ENCODE assay signal across 19 cellular contexts in the genomic region with DNA sequence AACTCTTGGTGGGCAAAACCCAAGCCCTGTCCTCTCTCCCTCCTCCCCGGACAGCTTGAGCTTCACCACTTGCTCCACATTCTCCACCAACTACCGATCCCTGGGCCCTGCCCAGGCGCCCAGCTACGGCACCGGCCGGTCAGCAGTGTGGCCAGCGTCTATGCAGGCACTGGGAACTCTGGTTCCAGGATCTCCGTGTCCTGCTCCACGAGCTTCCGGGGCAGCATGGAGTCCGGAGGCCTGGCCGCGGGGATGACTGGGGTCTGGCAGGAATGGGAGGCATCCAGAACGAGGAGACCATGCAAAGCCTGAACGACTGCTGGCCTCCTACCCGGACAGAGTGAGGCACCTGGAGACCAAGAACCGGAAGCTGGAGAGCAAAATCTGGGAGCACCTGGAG.
"Had no signal": no experiment of that assay in that cellular context is flagged by ENCODE, and none has a peak within 500 bp of the region (broad histone marks: within the 10 kb centered on the region; RNA-seq: fewer than 3 reads in every experiment).

No MANE protein-coding gene starts in this region.

- H3K9me3 Mint-ChIP-seq: activated CD4-positive, alpha-beta memory T cell treated with anti-CD3 and anti-CD28 coated beads, Interleukin-2, amount 10 ng/mL, durations not matched to agents 7 days and 5 days; activated CD4-positive, alpha-beta T cell treated with anti-CD3 and anti-CD28 coated beads, Interleukin-2, amount 10 ng/mL, durations not matched to agents 24 days and 14 days; activated naive CD4-positive, alpha-beta T cell treated with anti-CD3 and anti-CD28 coated beads, Interleukin-2, amount 10 ng/mL, durations not matched to agents 7 days and 5 days; immature natural killer cell; T-helper 2 cell treated with Interferon-gamma antibody and Interleukin-4, amounts not matched to agents 5 μg/mL and 100 μg/mL, for 36 hours had no signal

- H3K36me3 Mint-ChIP-seq: activated naive CD4-positive, alpha-beta T cell treated with anti-CD3 and anti-CD28 coated beads, Interleukin-2, amount 10 ng/mL, durations not matched to agents 7 days and 5 days; immature natural killer cell; T-cell had no signal

- H3K27ac Mint-ChIP-seq: activated CD4-positive, alpha-beta memory T cell treated with anti-CD3 and anti-CD28 coated beads, Interleukin-2, amount 10 ng/mL, durations not matched to agents 7 days and 5 days; activated CD4-positive, alpha-beta T cell treated with anti-CD3 and anti-CD28 coated beads, Interleukin-2, amount 10 ng/mL, durations not matched to agents 24 days and 14 days; activated naive CD4-positive, alpha-beta T cell treated with anti-CD3 and anti-CD28 coated beads, Interleukin-2, amount 10 ng/mL, durations not matched to agents 7 days and 5 days; immature natural killer cell; nephron progenitor cell; T-cell; T-helper 2 cell treated with Interferon-gamma antibody and Interleukin-4, amounts not matched to agents 5 μg/mL and 100 μg/mL, for 36 hours had no signal

- H3K4me1 Mint-ChIP-seq: activated CD4-positive, alpha-beta memory T cell treated with anti-CD3 and anti-CD28 coated beads, Interleukin-2, amount 10 ng/mL, durations not matched to agents 7 days and 5 days; activated CD4-positive, alpha-beta T cell treated with anti-CD3 and anti-CD28 coated beads, Interleukin-2, amount 10 ng/mL, durations not matched to agents 24 days and 14 days; activated naive CD4-positive, alpha-beta T cell treated with anti-CD3 and anti-CD28 coated beads, Interleukin-2, amount 10 ng/mL, durations not matched to agents 7 days and 5 days; immature natural killer cell; T-cell had no signal

- ATAC-seq: activated CD4-positive, CD25-positive, alpha-beta regulatory T cell treated with anti-CD3 and anti-CD28 coated beads, Interleukin-2, amount 50 U/mL, for 24 hours; body of pancreas; right lobe of liver; SK-N-SH treated with all-trans-retinoic acid at 6 μM for 48 hours; T-cell had no signal

- H3K4me3 Mint-ChIP-seq: activated CD4-positive, alpha-beta memory T cell treated with anti-CD3 and anti-CD28 coated beads, Interleukin-2, amount 10 ng/mL, durations not matched to agents 7 days and 5 days; activated CD4-positive, alpha-beta T cell treated with anti-CD3 and anti-CD28 coated beads, Interleukin-2, amount 10 ng/mL, durations not matched to agents 24 days and 14 days; activated naive CD4-positive, alpha-beta T cell treated with anti-CD3 and anti-CD28 coated beads, Interleukin-2, amount 10 ng/mL, durations not matched to agents 7 days and 5 days; immature natural killer cell; nephron progenitor cell; T-cell; T-helper 2 cell treated with Interferon-gamma antibody and Interleukin-4, amounts not matched to agents 5 μg/mL and 100 μg/mL, for 36 hours had no signal

- FAIRE-seq: endometrium, small intestine had no signal

- DNase-seq: activated CD4-positive, alpha-beta memory T cell treated with anti-CD3 and anti-CD28 coated beads, Interleukin-2, amount 10 ng/mL, durations not matched to agents 7 days and 5 days; activated CD4-positive, alpha-beta T cell treated with anti-CD3 and anti-CD28 coated beads, Interleukin-2, amount 10 ng/mL, durations not matched to agents 24 days and 14 days; activated naive CD4-positive, alpha-beta T cell treated with anti-CD3 and anti-CD28 coated beads, Interleukin-2, amount 10 ng/mL, durations not matched to agents 7 days and 5 days; body of pancreas; effector CD4-positive, alpha-beta T cell; immature natural killer cell; left ventricle myocardium inferior; midbrain; nephron progenitor cell; nucleus accumbens; small intestine; stimulated activated CD4-positive, alpha-beta T cell treated with anti-CD3 and anti-CD28 coated beads, Interleukin-15, amount 100 ng/mL, for 24 hours; stimulated activated naive CD4-positive, alpha-beta T cell; T-cell had no signal
